ENCODE assay signal across 1 cellular context in genomic region chr3:195694217-195695071, GRCh38.
TF ChIP-seq lines count a peak whose summit lies in the region.

No MANE protein-coding gene starts in this region.

TF ChIP-seq in K562, 482 proteins besides CTCF, POLR2A, EP300 and RAD21 (continued from another document):
- TF ChIP-seq, protein P1, sequence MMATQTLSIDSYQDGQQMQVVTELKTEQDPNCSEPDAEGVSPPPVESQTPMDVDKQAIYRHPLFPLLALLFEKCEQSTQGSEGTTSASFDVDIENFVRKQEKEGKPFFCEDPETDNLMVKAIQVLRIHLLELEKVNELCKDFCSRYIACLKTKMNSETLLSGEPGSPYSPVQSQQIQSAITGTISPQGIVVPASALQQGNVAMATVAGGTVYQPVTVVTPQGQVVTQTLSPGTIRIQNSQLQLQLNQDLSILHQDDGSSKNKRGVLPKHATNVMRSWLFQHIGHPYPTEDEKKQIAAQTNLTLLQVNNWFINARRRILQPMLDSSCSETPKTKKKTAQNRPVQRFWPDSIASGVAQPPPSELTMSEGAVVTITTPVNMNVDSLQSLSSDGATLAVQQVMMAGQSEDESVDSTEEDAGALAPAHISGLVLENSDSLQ (IDR thresholded peaks at IDR 0.05) = peak; percentile 79
- TF ChIP-seq PHF8 (IDR thresholded peaks at IDR 0.05; ENCODE audit: borderline replicate concordance, low read length) (0 out of 2 replicates have a peak, but pooled peaks have one; percentile 11), ZNF263 (CRISPR knock-in tag; IDR thresholded peaks at IDR 0.05; ENCODE audit: borderline replicate concordance) (peak; percentile 6; the same call in 1 of the 2 replicates)
